8 cellular contexts compared by ENCODE assay signal in the genomic region with DNA sequence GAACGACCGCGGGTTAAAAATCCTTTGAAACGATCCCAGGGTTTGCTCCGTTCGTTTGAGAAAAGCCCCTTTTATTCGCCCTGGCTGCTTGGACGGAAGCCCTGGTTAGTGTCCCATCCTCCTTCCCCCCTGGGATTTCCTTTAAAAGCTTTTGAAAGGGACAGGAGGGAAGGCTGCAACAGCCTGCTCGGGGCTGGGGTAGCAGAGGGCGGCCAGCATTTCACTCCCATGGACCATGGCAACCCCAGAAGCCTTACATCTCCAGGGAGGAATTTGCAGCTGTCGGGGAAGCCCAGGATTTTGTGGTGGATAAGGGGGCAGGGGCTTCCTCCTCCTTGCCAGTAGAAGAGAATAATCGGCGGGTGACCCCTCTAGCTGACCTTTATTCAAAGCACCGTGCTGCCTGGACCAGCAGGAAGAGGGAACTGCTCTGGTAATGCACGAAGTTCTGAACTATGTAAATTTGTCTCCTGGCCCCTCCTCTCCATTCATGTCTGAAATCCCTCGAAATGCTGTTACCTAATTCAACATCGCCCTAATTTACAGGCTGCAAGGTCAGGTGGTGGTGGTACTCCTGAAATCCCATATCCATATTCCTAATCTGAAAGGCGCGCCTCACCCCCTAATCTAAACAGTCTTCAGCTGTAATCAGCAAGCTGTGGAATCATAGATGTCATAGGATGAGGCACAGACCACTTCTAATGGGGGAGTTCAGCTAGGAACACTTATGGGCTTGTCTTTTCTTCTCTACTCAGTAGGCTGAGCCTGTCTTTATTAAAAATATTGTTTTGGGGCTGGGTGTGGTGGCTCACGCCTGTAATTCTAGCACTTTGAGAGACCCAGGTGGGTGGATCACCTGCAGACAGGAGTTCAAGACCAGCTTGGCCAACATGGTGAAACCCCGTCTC. TPM values are rescaled to one million over a fixed set of nuclear protein-coding genes. Genes with fewer than 3 reads are reported as not detected.
DNase-seq lines count a peak whose midpoint lies in the region; ATAC-seq lines count a peak whose summit lies in the region.

No MANE protein-coding gene starts in this region.

- ATAC-seq in GM21576 (IDR thresholded peaks at IDR 0.05; ENCODE audit: unreplicated experiment), result no peak

- no peaks in the 10 kb centered on the region for H3K36me3 Mint-ChIP-seq in activated CD4-positive, alpha-beta T cell treated with anti-CD3 and anti-CD28 coated beads, Interleukin-2, amount 10 ng/mL, durations not matched to agents 24 days and 14 days (ENCODE audit: low read depth)

- peaks cover 1% of the 10 kb centered on the region for H3K27me3 Mint-ChIP-seq in activated CD4-positive, alpha-beta T cell treated with anti-CD3 and anti-CD28 coated beads, Interleukin-2, amount 10 ng/mL, durations not matched to agents 24 days and 14 days

- H3K4me1 Mint-ChIP-seq in activated CD4-positive, alpha-beta T cell treated with anti-CD3 and anti-CD28 coated beads, Interleukin-2, amount 10 ng/mL, durations not matched to agents 24 days and 14 days, result peaks cover 24% of the 10 kb centered on the region

- DNase-seq in activated CD4-positive, alpha-beta T cell treated with anti-CD3 and anti-CD28 coated beads, Interleukin-2, amount 10 ng/mL, durations not matched to agents 24 days and 14 days, result peak; percentile 64
- no peak for DNase-seq in activated CD4-positive, alpha-beta T cell treated with anti-CD3 and anti-CD28 coated beads for 48 hours
- peak; percentile 45 for DNase-seq in NCI-H345 (lab: John Stamatoyannopoulos, UW)
- DNase-seq in anterior cingulate cortex (lab: John Stamatoyannopoulos, UW), result peak in 47 of 58 donors; percentile 4 to 73 (median 43)
- no peak for DNase-seq in skeletal muscle cell (ENCODE audit: low read depth)
- DNase-seq in GM19238 (ENCODE audit: insufficient read length, low spot score), result no peak

- intact Hi-C loops in activated CD4-positive, alpha-beta T cell treated with anti-CD3 and anti-CD28 coated beads, Interleukin-2, amount 10 ng/mL, durations not matched to agents 24 days and 14 days (cut with micrococcal nuclease), result loop anchor here (1.0 kb wide), 1 partner anchor 48 kb away; no protein-coding TSS in a partner anchor

- no peaks in the 10 kb centered on the region for H3K9me3 Mint-ChIP-seq in activated CD4-positive, alpha-beta T cell treated with anti-CD3 and anti-CD28 coated beads, Interleukin-2, amount 10 ng/mL, durations not matched to agents 24 days and 14 days

- peak overlapping the region; percentile 88 for H3K4me3 Mint-ChIP-seq in activated CD4-positive, alpha-beta T cell treated with anti-CD3 and anti-CD28 coated beads, Interleukin-2, amount 10 ng/mL, durations not matched to agents 24 days and 14 days

- H3K27ac Mint-ChIP-seq in activated CD4-positive, alpha-beta T cell treated with anti-CD3 and anti-CD28 coated beads, Interleukin-2, amount 10 ng/mL, durations not matched to agents 24 days and 14 days, result peak overlapping the region; percentile 90

- H3K4me3 ChIP-seq in iPS-18c (ENCODE audit: insufficient read depth, low read depth, low read length), result peak overlapping the region; percentile 81
- H3K4me3 ChIP-seq in skeletal muscle cell (ENCODE audit: low read depth, low read length), result peak overlapping the region; percentile 48

- no peaks in the 10 kb centered on the region for H3K9me3 ChIP-seq in iPS-18c (ENCODE audit: control insufficient read depth, insufficient read depth, low read length)

RNA-seq across cellular contexts. Expression of a gene that starts 1.0 kb away (rescaled TPM):
- 60.8 and 66.1 TPM in 2 replicates for total RNA-seq in activated CD4-positive, alpha-beta T cell treated with anti-CD3 and anti-CD28 coated beads, Interleukin-2, amount 10 ng/mL, durations not matched to agents 24 days and 14 days

Comparison
In these comparisons a context has a peak if more than half of its experiments do, and no peak if none do; other contexts are left out.
1. DNase-seq: peak in activated CD4-positive, alpha-beta T cell treated with anti-CD3 and anti-CD28 coated beads, Interleukin-2, amount 10 ng/mL, durations not matched to agents 24 days and 14 days (single experiment), NCI-H345 (single experiment) and anterior cingulate cortex (47 of 58); none in activated CD4-positive, alpha-beta T cell treated with anti-CD3 and anti-CD28 coated beads for 48 hours (single experiment), skeletal muscle cell (single experiment) and GM19238 (single experiment).